In genomic region chr2:29307522-29307921, GRCh38 we compare ENCODE assay signal across 24 cellular contexts.
"Had no signal": no experiment of that assay in that cellular context is flagged by ENCODE, and none has a peak within 500 bp of the region (broad histone marks: within the 10 kb centered on the region; RNA-seq: fewer than 3 reads in every experiment).

No MANE protein-coding gene starts in this region.

- H3K9me3 ChIP-seq: esophagus muscularis mucosa, neutrophil, psoas muscle, right atrium auricular region, spleen, suprapubic skin, tibial artery, upper lobe of right lung had no signal

- H3K36me3 Mint-ChIP-seq: activated naive CD8-positive, alpha-beta T cell treated with anti-CD3 and anti-CD28 coated beads for 36 hours; mesothelial cell of epicardium; naive B cell had no signal

- H3K27ac ChIP-seq: esophagus muscularis mucosa, neutrophil, psoas muscle, right atrium auricular region, spleen, suprapubic skin, tibial artery, upper lobe of right lung had no signal

- H3K27ac Mint-ChIP-seq: activated naive CD4-positive, alpha-beta T cell treated with anti-CD3 and anti-CD28 coated beads for 36 hours; mesothelial cell of epicardium; naive B cell; nephron progenitor cell had no signal

- H3K9me3 Mint-ChIP-seq: activated naive CD4-positive, alpha-beta T cell treated with anti-CD3 and anti-CD28 coated beads for 36 hours; activated naive CD8-positive, alpha-beta T cell treated with anti-CD3 and anti-CD28 coated beads for 36 hours; central memory CD8-positive, alpha-beta T cell; mesothelial cell of epicardium; naive B cell; nephron progenitor cell had no signal

- H3K4me3 ChIP-seq: esophagus muscularis mucosa, psoas muscle, right atrium auricular region, spleen, suprapubic skin, tibial artery, upper lobe of right lung had no signal

- H3K4me3 Mint-ChIP-seq: activated naive CD4-positive, alpha-beta T cell treated with anti-CD3 and anti-CD28 coated beads for 36 hours; activated naive CD8-positive, alpha-beta T cell treated with anti-CD3 and anti-CD28 coated beads for 36 hours; central memory CD8-positive, alpha-beta T cell; mesothelial cell of epicardium; naive B cell; nephron progenitor cell had no signal

- DNase-seq: activated CD4-positive, alpha-beta T cell treated with anti-CD3 and anti-CD28 coated beads for 4 hours; activated CD4-positive, alpha-beta T cell treated with anti-CD3 and anti-CD28 coated beads, Interleukin-2, amount 50 U/mL, for 4 hours; activated CD8-positive, alpha-beta memory T cell treated with anti-CD3 and anti-CD28 coated beads for 24 hours; activated effector memory CD4-positive, alpha-beta T cell treated with Interleukin-2 at 50 U/mL for 16 hours; activated naive CD4-positive, alpha-beta T cell treated with anti-CD3 and anti-CD28 coated beads for 36 hours; activated naive CD8-positive, alpha-beta T cell treated with anti-CD3 and anti-CD28 coated beads for 36 hours; amniotic stem cell; dermis blood vessel endothelial cell; effector CD4-positive, alpha-beta T cell; foreskin melanocyte; left cardiac atrium; naive B cell; nephron progenitor cell; psoas muscle; spleen; stimulated activated naive CD4-positive, alpha-beta T cell; tibial artery; upper lobe of right lung had no signal

- H3K36me3 ChIP-seq: esophagus muscularis mucosa, neutrophil, right atrium auricular region, spleen, suprapubic skin, tibial artery, upper lobe of right lung had no signal

- H3K27me3 ChIP-seq: right atrium auricular region, upper lobe of right lung had no signal

- ATAC-seq: left cardiac atrium, psoas muscle, upper lobe of right lung had no signal

- H3K4me1 ChIP-seq: esophagus muscularis mucosa, psoas muscle, right atrium auricular region, spleen, tibial artery, upper lobe of right lung had no signal

- H3K4me1 Mint-ChIP-seq: central memory CD8-positive, alpha-beta T cell; naive B cell had no signal
